Comparison of ENCODE assay signal across 13 cellular contexts in the genomic region with DNA sequence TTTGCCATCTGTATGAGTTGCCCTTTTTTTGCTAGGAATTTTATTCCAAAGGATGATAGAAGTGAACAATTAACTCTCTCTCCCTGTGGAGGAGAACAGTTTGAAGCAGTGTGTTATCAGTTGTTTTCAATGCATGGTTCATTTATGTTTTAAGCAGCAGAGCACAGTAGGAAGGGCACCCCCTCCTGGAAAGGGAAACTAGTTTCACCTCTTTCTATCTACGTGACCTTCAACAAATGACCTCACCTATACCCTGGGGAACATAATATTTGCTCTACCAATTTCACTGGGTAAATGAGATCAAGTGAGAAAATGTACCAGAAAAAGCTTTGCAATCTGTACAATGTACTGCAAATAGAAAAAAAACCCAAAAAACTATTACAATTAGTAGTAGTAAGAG. TPM values are rescaled to one million over a fixed set of nuclear protein-coding genes. Genes with fewer than 3 reads are reported as not detected.
A peak's percentile ranks its signal among the peaks of the same experiment; 100 is the strongest.
DNase-seq lines count a peak whose midpoint lies in the region; ATAC-seq and TF ChIP-seq lines count a peak whose summit lies in the region.
"Had no signal": no experiment of that assay in that cellular context is flagged by ENCODE, and none has a peak within 500 bp of the region (broad histone marks: within the 10 kb centered on the region; RNA-seq: fewer than 3 reads in every experiment).

No MANE protein-coding gene starts in this region.

- no peak overlapping the region for H3K4me3 Mint-ChIP-seq in glutamatergic neuron (ENCODE audit: unreplicated experiment)
- H3K4me3 Mint-ChIP-seq: brain had no signal

- H3K4me3 ChIP-seq in astrocyte of the spinal cord (ENCODE audit: low read depth, low read length) = no peak overlapping the region
- no peak overlapping the region for H3K4me3 ChIP-seq in osteoblast (ENCODE audit: insufficient read depth, low read length)

- H3K36me3 Mint-ChIP-seq in glutamatergic neuron (ENCODE audit: unreplicated experiment) = no peaks in the 10 kb centered on the region
- H3K36me3 Mint-ChIP-seq: brain had no signal

- H3K79me2 ChIP-seq in osteoblast (ENCODE audit: insufficient read depth, low read length) = no peaks in the 10 kb centered on the region

- H3K4me1 Mint-ChIP-seq in glutamatergic neuron (ENCODE audit: low read depth, unreplicated experiment) = peaks cover 8% of the 10 kb centered on the region

- TF ChIP-seq CTCF in GM12872 (IDR thresholded peaks at IDR 0.05; ENCODE audit: insufficient read depth, low read depth, low read length) (peak; percentile 25; the same call in 1 of the 3 replicates), astrocyte of the spinal cord (IDR thresholded peaks at IDR 0.05; ENCODE audit: low read depth, low read length) (peak; percentile 21), osteoblast (IDR thresholded peaks at IDR 0.05; ENCODE audit: extremely low read depth, low read depth, low read length) (peak; percentile 23), glutamatergic neuron (IDR thresholded peaks at IDR 0.05; ENCODE audit: partially characterized antibody, unreplicated experiment) (no peak)

- H2AFZ ChIP-seq in osteoblast (ENCODE audit: low read length) = no peak overlapping the region

- no peaks in the 10 kb centered on the region for H3K27me3 ChIP-seq in osteoblast (ENCODE audit: insufficient read depth, low read length)

- peak; percentile 23 for DNase-seq in KBM-7
- DNase-seq in astrocyte of the spinal cord (ENCODE audit: low read depth, low spot score) = no peak
- no peak for DNase-seq in osteoblast (ENCODE audit: insufficient read length, low spot score, missing footprints)
- no peak for DNase-seq in glutamatergic neuron
- DNase-seq in activated effector memory CD4-positive, alpha-beta T cell treated with anti-CD3 and anti-CD28 coated beads, Interleukin-2, amount 50 U/mL, for 16 hours = no peak
- DNase-seq: effector CD8-positive, alpha-beta T cell; NCI-H446 had no signal

- in situ Hi-C loops in KBM-7 (cut with MboI; ENCODE audit: low pct_unique_long_range_greater_than_20kb, low sequenced_read_pairs) (no loop called here), astrocyte of the spinal cord (cut with HindIII; ENCODE audit: low sequenced_read_pairs) (no loop called here)

- peaks cover 3% of the 10 kb centered on the region for H3K4me1 ChIP-seq in osteoblast (ENCODE audit: insufficient read depth, low read length)

- no peaks in the 10 kb centered on the region for H3K36me3 ChIP-seq in osteoblast (ENCODE audit: insufficient read depth, low read length)

- no peak overlapping the region for H3K27ac Mint-ChIP-seq in glutamatergic neuron (ENCODE audit: unreplicated experiment)
- H3K27ac Mint-ChIP-seq: activated T-helper 2 cell treated with anti-CD3 and anti-CD28 coated beads, Interferon-gamma antibody, Interleukin-2, Interleukin-4, amounts not matched to agents 10 μg/mL and 5 μg/mL and 100 μg/mL, durations not matched to agents 14 hours and 24 hours and 36 hours; brain had no signal

- no peak for ATAC-seq in HG02610 (IDR thresholded peaks at IDR 0.05; ENCODE audit: unreplicated experiment)
- ATAC-seq in GM21367 (IDR thresholded peaks at IDR 0.05; ENCODE audit: unreplicated experiment) = no peak
- ATAC-seq: left lobe of liver had no signal

- H3K4me2 ChIP-seq in osteoblast (ENCODE audit: insufficient read depth, low read length) = no peak overlapping the region

- H3K27ac ChIP-seq in osteoblast (ENCODE audit: low read depth, low read length) = no peak overlapping the region

- no peaks in the 10 kb centered on the region for H4K20me1 ChIP-seq in osteoblast (ENCODE audit: insufficient read depth, low read length)

- H3K27me3 Mint-ChIP-seq in glutamatergic neuron (ENCODE audit: unreplicated experiment) = peaks cover 2% of the 10 kb centered on the region
- H3K27me3 Mint-ChIP-seq: brain had no signal

- H3K9me3 ChIP-seq in osteoblast (ENCODE audit: low read depth, low read length) = no peaks in the 10 kb centered on the region

- peaks cover 2% of the 10 kb centered on the region for H3K9me3 Mint-ChIP-seq in glutamatergic neuron (ENCODE audit: unreplicated experiment)
- H3K9me3 Mint-ChIP-seq: activated T-helper 2 cell treated with anti-CD3 and anti-CD28 coated beads, Interferon-gamma antibody, Interleukin-2, Interleukin-4, amounts not matched to agents 10 μg/mL and 5 μg/mL and 100 μg/mL, durations not matched to agents 14 hours and 24 hours and 36 hours; brain had no signal

RNA-seq across cellular contexts. Expression of gene DCP1B, which starts 5.4 kb away (rescaled TPM):
- 13.0 and 15.3 TPM in 2 replicates for total RNA-seq in osteoblast
- 14.2 TPM for total RNA-seq in glutamatergic neuron (ENCODE audit: unreplicated experiment)

RNA-seq across cellular contexts. Expression of gene CACNA1C, which starts 43.2 kb away (rescaled TPM):
- 19.2 and 22.4 TPM in 2 replicates for total RNA-seq in osteoblast
- 11.0 TPM for total RNA-seq in glutamatergic neuron (ENCODE audit: unreplicated experiment)
